ENCODE assay signal across 10 cellular contexts in genomic region chrX:15483897-15484296, GRCh38. TPM values are rescaled to one million over a fixed set of nuclear protein-coding genes. Genes with fewer than 3 reads are reported as not detected.
"Had no signal": no experiment of that assay in that cellular context is flagged by ENCODE, and none has a peak within 500 bp of the region (broad histone marks: within the 10 kb centered on the region; RNA-seq: fewer than 3 reads in every experiment).

No MANE protein-coding gene starts in this region.

- DNase-seq: GM23248, GOT3, H7, HFFc6 had no signal

- H3K27ac Mint-ChIP-seq: HFFc6, IgD-negative memory B cell had no signal

- H3K27ac ChIP-seq: GM23248, HL-60 had no signal

- H3K36me3 Mint-ChIP-seq: IgD-negative memory B cell had no signal

- H3K4me3 Mint-ChIP-seq: HFFc6, IgD-negative memory B cell had no signal

- H3K4me1 Mint-ChIP-seq: IgD-negative memory B cell had no signal

- H3K9me3 Mint-ChIP-seq: HFFc6 had no signal

- H3K4me3 ChIP-seq: GM23248, HAP-1 had no signal

- ATAC-seq: HCT116, HepG2 had no signal

- H3K4me1 ChIP-seq: HAP-1 had no signal

- H3K9me3 ChIP-seq: HAP-1 had no signal

RNA-seq across cellular contexts. Expression of gene BMX, which starts 16.7 kb away (rescaled TPM):
- total RNA-seq: GM23248, H4, H7, HepG2, HFFc6 had no signal
